Comparison of ENCODE assay signal across 17 cellular contexts in genomic region chr7:2301510-2301860, GRCh38. TPM values are rescaled to one million over a fixed set of nuclear protein-coding genes. Genes with fewer than 3 reads are reported as not detected.
DNase-seq lines count a peak whose midpoint lies in the region; ATAC-seq and TF ChIP-seq lines count a peak whose summit lies in the region.
"Had no signal": no experiment of that assay in that cellular context is flagged by ENCODE, and none has a peak within 500 bp of the region (broad histone marks: within the 10 kb centered on the region; RNA-seq: fewer than 3 reads in every experiment).

No MANE protein-coding gene starts in this region.

- H3K27ac Mint-ChIP-seq in GM23338 = peak overlapping the region; percentile 96
- peak overlapping the region; percentile 98 for H3K27ac Mint-ChIP-seq in stimulated activated naive B cell treated with anti-CD40 and anti-IgM and Interleukin-4, amounts not matched to agents 10 μg/mL and 1 μg/mL and 100 μg/mL, for 72 hours
- H3K27ac Mint-ChIP-seq: activated CD4-positive, alpha-beta T cell treated with anti-CD3 and anti-CD28 coated beads for 36 hours; activated naive CD4-positive, alpha-beta T cell treated with anti-CD3 and anti-CD28 coated beads, Interleukin-2, amount 50 U/mL, for 24 hours had no signal

- H3K9me3 ChIP-seq in OCI-LY7 (ENCODE audit: low read length) (peaks cover 4% of the 10 kb centered on the region; the same call in 1 of the 2 replicates), MM.1S (replicated peaks; ENCODE audit: insufficient read depth, low read length) (no peaks in the 10 kb centered on the region)
- H3K9me3 ChIP-seq: heart right ventricle, tibial nerve had no signal

- H3K79me2 ChIP-seq in GM23338 (replicated peaks; ENCODE audit: insufficient read depth) (peaks cover 61% of the 10 kb centered on the region), OCI-LY7 (ENCODE audit: insufficient read depth, low read depth, low read length) (peaks cover 50% of the 10 kb centered on the region; the same call in 1 of the 2 replicates), MM.1S (ENCODE audit: low read length) (peaks cover 14% of the 10 kb centered on the region; the same call in 1 of the 2 replicates)

- H4K20me1 ChIP-seq in GM23338 (replicated peaks; ENCODE audit: insufficient read depth) = no peaks in the 10 kb centered on the region
- no peaks in the 10 kb centered on the region; the same call in 1 of the 2 replicates for H4K20me1 ChIP-seq in OCI-LY7 (ENCODE audit: insufficient read depth, low read length)
- no peaks in the 10 kb centered on the region for H4K20me1 ChIP-seq in MM.1S (ENCODE audit: insufficient read depth, low read length)

- intact Hi-C loops in OCI-LY7 (cut with micrococcal nuclease; ENCODE audit: unreplicated experiment) = no loop called here

- peak overlapping the region; percentile 44; the same call in 1 of the 3 replicates for H3K4me3 Mint-ChIP-seq in GM23338
- peak overlapping the region; percentile 75 to 76 for H3K4me3 Mint-ChIP-seq in stimulated activated naive B cell treated with anti-CD40 and anti-IgM and Interleukin-4, amounts not matched to agents 10 μg/mL and 1 μg/mL and 100 μg/mL, for 72 hours
- H3K4me3 Mint-ChIP-seq: activated CD4-positive, alpha-beta T cell treated with anti-CD3 and anti-CD28 coated beads for 36 hours; activated naive CD4-positive, alpha-beta T cell treated with anti-CD3 and anti-CD28 coated beads, Interleukin-2, amount 50 U/mL, for 24 hours; CD14-positive monocyte had no signal

- H3K9me3 Mint-ChIP-seq in GM23338 = peaks cover 30% of the 10 kb centered on the region
- no peaks in the 10 kb centered on the region for H3K9me3 Mint-ChIP-seq in stimulated activated naive B cell treated with anti-CD40 and anti-IgM and Interleukin-4, amounts not matched to agents 10 μg/mL and 1 μg/mL and 100 μg/mL, for 72 hours
- H3K9me3 Mint-ChIP-seq: activated naive CD4-positive, alpha-beta T cell treated with anti-CD3 and anti-CD28 coated beads, Interleukin-2, amount 50 U/mL, for 24 hours had no signal

- H3K36me3 ChIP-seq in GM23338 (ENCODE audit: insufficient read depth) = no peaks in the 10 kb centered on the region
- H3K36me3 ChIP-seq in OCI-LY7 (ENCODE audit: insufficient read depth, low read length) = peaks cover 4% of the 10 kb centered on the region; the same call in 1 of the 2 replicates
- H3K36me3 ChIP-seq in MM.1S (replicated peaks; ENCODE audit: insufficient read depth, low read length) = no peaks in the 10 kb centered on the region
- H3K36me3 ChIP-seq: heart right ventricle, tibial nerve had no signal

- peak overlapping the region; percentile 90 for H3K27ac ChIP-seq in GM23338 (ENCODE audit: low read depth)
- H3K27ac ChIP-seq in OCI-LY7 (ENCODE audit: low read depth, low read length, poor library complexity, severe bottlenecking) = peak overlapping the region; percentile 50
- H3K27ac ChIP-seq in MM.1S (ENCODE audit: low read length) = no peak overlapping the region
- H3K27ac ChIP-seq: tibial nerve had no signal

- DNase-seq in GM23338 (ENCODE audit: low spot score) = peak; percentile 90
- no peak for DNase-seq in OCI-LY7 (ENCODE audit: low spot score)
- peak; percentile 60 for DNase-seq in iPS DF 4.7 (ENCODE audit: extremely low read depth, low spot score)
- no peak for DNase-seq in stimulated activated naive B cell treated with anti-CD40 and anti-IgM and Interleukin-4, amounts not matched to agents 10 μg/mL and 1 μg/mL and 100 μg/mL, for 72 hours
- no peak for DNase-seq in cerebellar nuclear complex (lab: John Stamatoyannopoulos, UW)
- DNase-seq in MM.1S = no peak
- DNase-seq: activated CD4-positive, alpha-beta T cell treated with anti-CD3 and anti-CD28 coated beads for 36 hours; activated CD8-positive, alpha-beta memory T cell treated with anti-CD3 and anti-CD28 coated beads, Interleukin-2, amount 50 U/mL, for 48 hours; DMS53; heart right ventricle; left cardiac atrium; NCI-H345; SHP77 had no signal

- H3K4me1 ChIP-seq in GM23338 (ENCODE audit: insufficient read depth) = 0 out of 2 replicates have a peak, but pooled peaks cover under 1% of the 10 kb centered on the region
- peaks cover 41% of the 10 kb centered on the region for H3K4me1 ChIP-seq in OCI-LY7 (ENCODE audit: insufficient read depth, low read length, poor library complexity, severe bottlenecking)
- no peaks in the 10 kb centered on the region for H3K4me1 ChIP-seq in MM.1S (ENCODE audit: low read length)

- H3K4me2 ChIP-seq in GM23338 = peak overlapping the region; percentile 7; the same call in 1 of the 2 replicates
- 0 out of 2 replicates have a peak overlapping the region, but pooled peaks have one; percentile 64 for H3K4me2 ChIP-seq in OCI-LY7 (ENCODE audit: low read length)
- H3K4me2 ChIP-seq in MM.1S (ENCODE audit: low read depth, low read length) = no peak overlapping the region

- CTCF ChIA-PET in OCI-LY7 (lab: Charles Lee; ENCODE audit: unreplicated experiment) = no interaction called here

- H3K9ac ChIP-seq in MM.1S (ENCODE audit: low read length) = no peak overlapping the region

- H3K27me3 ChIP-seq in GM23338 (ENCODE audit: insufficient read depth) (no peaks in the 10 kb centered on the region), MM.1S (replicated peaks; ENCODE audit: insufficient read depth, low read length) (no peaks in the 10 kb centered on the region)
- H3K27me3 ChIP-seq: heart right ventricle, tibial nerve had no signal

- H3K4me1 Mint-ChIP-seq in GM23338 = peaks cover 19% of the 10 kb centered on the region
- H3K4me1 Mint-ChIP-seq in stimulated activated naive B cell treated with anti-CD40 and anti-IgM and Interleukin-4, amounts not matched to agents 10 μg/mL and 1 μg/mL and 100 μg/mL, for 72 hours = peaks cover 52 to 83% of the 10 kb centered on the region in 2 donors

- POLR2A ChIA-PET in OCI-LY7 (lab: Charles Lee) = interaction anchor here (0.5 kb wide), 1 partner anchor 17 kb away, joined by 5 read pairs; no protein-coding TSS in a partner anchor

- TF ChIP-seq CTCF in GM23338 (conservative IDR thresholded peaks at IDR 0.05; ENCODE audit: low read depth in 2 of 2) (no peak), OCI-LY7 (conservative IDR thresholded peaks at IDR 0.05; ENCODE audit: low read length) (no peak), MM.1S (IDR thresholded peaks at IDR 0.05; ENCODE audit: low read length) (no peak)

- H3K36me3 Mint-ChIP-seq in GM23338 (ENCODE audit: low read depth) = peaks cover 29% of the 10 kb centered on the region
- H3K36me3 Mint-ChIP-seq in stimulated activated naive B cell treated with anti-CD40 and anti-IgM and Interleukin-4, amounts not matched to agents 10 μg/mL and 1 μg/mL and 100 μg/mL, for 72 hours = peaks cover 63 to 82% of the 10 kb centered on the region in 2 donors
- H3K36me3 Mint-ChIP-seq: activated naive CD4-positive, alpha-beta T cell treated with anti-CD3 and anti-CD28 coated beads, Interleukin-2, amount 50 U/mL, for 24 hours had no signal

- H2AFZ ChIP-seq in GM23338 = no peak overlapping the region
- H2AFZ ChIP-seq in OCI-LY7 (ENCODE audit: low read length) = no peak overlapping the region
- no peak overlapping the region for H2AFZ ChIP-seq in MM.1S (ENCODE audit: low read length)

- H3F3A ChIP-seq in GM23338 (replicated peaks; ENCODE audit: low read depth) = 0 out of 2 replicates have a peak, but pooled peaks cover 6% of the 10 kb centered on the region
- H3F3A ChIP-seq in MM.1S (ENCODE audit: insufficient read depth, low read length) = no peaks in the 10 kb centered on the region

- no peak overlapping the region for H3K4me3 ChIP-seq in GM23338
- H3K4me3 ChIP-seq in OCI-LY7 (ENCODE audit: low read depth, low read length, poor library complexity, severe bottlenecking) = no peak overlapping the region
- no peak overlapping the region for H3K4me3 ChIP-seq in MM.1S (ENCODE audit: low read length)
- H3K4me3 ChIP-seq: heart right ventricle, tibial nerve had no signal

- no TSS peak for BruUV-seq in OCI-LY7 (replicated peaks; lab: Mats Ljungman, UMichigan)

- ATAC-seq in GM23338 (peak; percentile 73), HG02852 (IDR thresholded peaks at IDR 0.05; ENCODE audit: unreplicated experiment) (no peak)
- no peak for ATAC-seq in stimulated activated naive B cell treated with anti-CD40 and anti-IgM and Interleukin-4, amounts not matched to agents 10 μg/mL and 1 μg/mL and 100 μg/mL, for 72 hours (replicated peaks)
- ATAC-seq: heart right ventricle, left cardiac atrium had no signal

- H3K9me2 ChIP-seq in GM23338 (ENCODE audit: insufficient read depth) = no peaks in the 10 kb centered on the region
- no peaks in the 10 kb centered on the region for H3K9me2 ChIP-seq in OCI-LY7 (ENCODE audit: insufficient read depth, low read length)
- H3K9me2 ChIP-seq in MM.1S (replicated peaks; ENCODE audit: insufficient read depth, low read length) = no peaks in the 10 kb centered on the region

- H3K27me3 Mint-ChIP-seq in GM23338 (ENCODE audit: insufficient read depth, low read depth, poor library complexity) = peaks cover 17% of the 10 kb centered on the region
- no peaks in the 10 kb centered on the region for H3K27me3 Mint-ChIP-seq in stimulated activated naive B cell treated with anti-CD40 and anti-IgM and Interleukin-4, amounts not matched to agents 10 μg/mL and 1 μg/mL and 100 μg/mL, for 72 hours
- H3K27me3 Mint-ChIP-seq: activated CD4-positive, alpha-beta T cell treated with anti-CD3 and anti-CD28 coated beads for 36 hours; activated naive CD4-positive, alpha-beta T cell treated with anti-CD3 and anti-CD28 coated beads, Interleukin-2, amount 50 U/mL, for 24 hours had no signal

RNA-seq across cellular contexts. Expression of gene SNX8, which starts 12.8 kb away (rescaled TPM):
- total RNA-seq in GM23338 (2014; rRNA removed; shearing (Covaris generic)) = 15.6 and 44.3 TPM in 2 replicates
- 49.1 and 50.9 TPM in 2 replicates for polyA plus RNA-seq in GM23338 (2016; fragmentation: Nextera tagmentation; extraction: Ambion mirVana)
- 4.3 and 12.1 TPM in 2 replicates for total RNA-seq in OCI-LY7 (2014; rRNA removed; shearing (Covaris generic))
- total RNA-seq in OCI-LY7 (2022) = 42.0 and 50.2 TPM in 2 replicates

RNA-seq across cellular contexts. Expression of gene EIF3B, which starts 53.1 kb away (rescaled TPM):
- total RNA-seq in GM23338 (2014; rRNA removed; shearing (Covaris generic)) = 323 and 355 TPM in 2 replicates
- polyA plus RNA-seq in GM23338 (2016; fragmentation: Nextera tagmentation; extraction: Ambion mirVana) = 106 and 113 TPM in 2 replicates
- 181 and 241 TPM in 2 replicates for total RNA-seq in OCI-LY7 (2014; rRNA removed; shearing (Covaris generic))
- 201 and 225 TPM in 2 replicates for total RNA-seq in OCI-LY7 (2022)

RNA-seq across cellular contexts. Expression of gene NUDT1, which starts 59.5 kb away (rescaled TPM):
- total RNA-seq in GM23338 (2014; rRNA removed; shearing (Covaris generic)) = 54.5 and 66.8 TPM in 2 replicates
- polyA plus RNA-seq in GM23338 (2016; fragmentation: Nextera tagmentation; extraction: Ambion mirVana) = 151 and 163 TPM in 2 replicates
- 117 and 124 TPM in 2 replicates for total RNA-seq in OCI-LY7 (2014; rRNA removed; shearing (Covaris generic))
- 78.2 and 88.4 TPM in 2 replicates for total RNA-seq in OCI-LY7 (2022)

RNA-seq across cellular contexts. Expression of gene MRM2, which starts 59.5 kb away (rescaled TPM):
- total RNA-seq in GM23338 (2014; rRNA removed; shearing (Covaris generic)) = 25.3 and 30.0 TPM in 2 replicates
- 37.8 and 41.1 TPM in 2 replicates for polyA plus RNA-seq in GM23338 (2016; fragmentation: Nextera tagmentation; extraction: Ambion mirVana)
- total RNA-seq in OCI-LY7 (2014; rRNA removed; shearing (Covaris generic)) = 45.1 and 49.3 TPM in 2 replicates
- 45.1 and 52.3 TPM in 2 replicates for total RNA-seq in OCI-LY7 (2022)

Comparison
In these comparisons a context has a peak if more than half of its experiments do, and no peak if none do; other contexts are left out.
1. DNase-seq: peak in GM23338 (single experiment) and iPS DF 4.7 (single experiment); none in OCI-LY7 (single experiment), stimulated activated naive B cell treated with anti-CD40 and anti-IgM and Interleukin-4, amounts not matched to agents 10 μg/mL and 1 μg/mL and 100 μg/mL, for 72 hours (single experiment), cerebellar nuclear complex (0 of 2) and MM.1S (single experiment).